Comparison of ENCODE assay signal across 8 cellular contexts in the genomic region with DNA sequence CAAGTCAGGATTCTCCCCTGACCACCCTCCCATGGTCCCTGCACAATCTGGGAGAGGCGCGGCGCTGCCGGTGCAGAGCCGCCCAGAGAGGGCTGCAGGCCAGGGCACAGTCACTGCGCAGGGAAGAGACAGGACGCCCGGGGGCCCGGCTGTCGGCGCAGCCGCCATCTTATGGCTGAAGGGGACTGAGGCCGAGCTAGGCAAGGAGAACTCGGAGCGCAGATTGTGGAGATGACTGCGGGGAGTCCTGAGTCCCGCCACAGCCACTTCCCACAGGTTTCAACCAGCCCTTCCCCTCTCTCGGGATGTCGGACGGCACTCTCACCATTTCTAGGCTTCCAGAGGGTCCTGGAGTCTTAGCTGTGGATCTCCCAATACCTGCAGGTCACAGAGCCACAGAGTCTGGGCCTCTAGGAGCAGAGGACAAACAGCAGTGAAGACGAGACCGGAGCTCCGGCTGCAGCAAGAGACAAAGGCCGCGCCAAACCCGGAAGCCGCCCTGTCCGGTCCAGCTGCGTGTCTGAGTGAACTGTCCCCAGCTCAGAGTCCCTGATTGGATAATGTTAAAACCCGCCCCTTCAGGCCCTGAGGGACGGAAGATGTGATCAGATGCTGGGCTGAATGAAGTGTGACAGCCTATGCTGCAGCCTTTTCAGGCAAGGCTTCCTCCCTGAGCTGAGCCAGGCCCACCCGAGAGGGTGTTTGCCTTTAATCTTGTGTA. TPM values are rescaled to one million over a fixed set of nuclear protein-coding genes. Genes with fewer than 3 reads are reported as not detected.
DNase-seq lines count a peak whose midpoint lies in the region; ATAC-seq and TF ChIP-seq lines count a peak whose summit lies in the region.

Gene ZNF708 (minus strand): TSS at position 526 of the 721 bp plus-strand sequence. CDS start 198 bp downstream, at position 328.

- no peaks in the 10 kb centered on the region for H3K27me3 ChIP-seq in DND-41 (ENCODE audit: insufficient read depth, low read length, poor library complexity)
- H3K27me3 ChIP-seq in GM23248 (replicated peaks; ENCODE audit: insufficient read depth) = no peaks in the 10 kb centered on the region
- H3K27me3 ChIP-seq in RWPE2 (ENCODE audit: insufficient read depth, poor library complexity, severe bottlenecking) = no peaks in the 10 kb centered on the region

- H3K9ac ChIP-seq in DND-41 (ENCODE audit: low read depth, low read length) (peak within 1 kb of the TSS; percentile 81), GM23248 (peak within 1 kb of the TSS; percentile 100)

- H3K4me3 ChIP-seq in DND-41 (ENCODE audit: low read depth in 1 of 2, low read length in 2 of 2) (peak within 1 kb of the TSS; percentile 50 to 68), GM23248 (peak within 1 kb of the TSS; percentile 96), RWPE2 (ENCODE audit: severe bottlenecking) (peak within 1 kb of the TSS; percentile 55), fibroblast of pulmonary artery (replicated peaks; ENCODE audit: low read depth, low read length) (peak within 1 kb of the TSS; percentile 79)

- H3K36me3 ChIP-seq in DND-41 (ENCODE audit: insufficient read depth, low read length) (peaks cover 23% of the 10 kb centered on the region), GM23248 (ENCODE audit: low read depth) (0 out of 2 replicates have a peak, but pooled peaks cover 4% of the 10 kb centered on the region), RWPE2 (ENCODE audit: low read depth) (peaks cover 9% of the 10 kb centered on the region)

- no peaks in the 10 kb centered on the region for H4K20me1 ChIP-seq in DND-41 (ENCODE audit: insufficient read depth, low read length)
- no peaks in the 10 kb centered on the region for H4K20me1 ChIP-seq in GM23248 (ENCODE audit: insufficient read depth)

- peaks cover 36% of the 10 kb centered on the region for H3K4me1 ChIP-seq in DND-41 (ENCODE audit: insufficient read depth, low read length)
- peaks cover 10% of the 10 kb centered on the region for H3K4me1 ChIP-seq in GM23248 (ENCODE audit: insufficient read depth)
- no peaks in the 10 kb centered on the region for H3K4me1 ChIP-seq in RWPE2 (ENCODE audit: insufficient read depth, poor library complexity, severe bottlenecking)

- H3F3A ChIP-seq in GM23248 (ENCODE audit: insufficient read depth) = 0 out of 2 replicates have a peak, but pooled peaks cover 10% of the 10 kb centered on the region

- H3K4me2 ChIP-seq in DND-41 (ENCODE audit: insufficient read depth, low read length) = peak within 1 kb of the TSS; percentile 71
- H3K4me2 ChIP-seq in GM23248 (ENCODE audit: unreplicated experiment) = peak within 1 kb of the TSS; percentile 98

- peaks cover 49% of the 10 kb centered on the region for H3K36me3 Mint-ChIP-seq in activated T-helper 2 cell treated with anti-CD3 and anti-CD28 coated beads, Interferon-gamma antibody, Interleukin-2, Interleukin-4, amounts not matched to agents 10 μg/mL and 5 μg/mL and 100 μg/mL, durations not matched to agents 14 hours and 24 hours and 36 hours (ENCODE audit: low read depth)
- H3K36me3 Mint-ChIP-seq in nephron (ENCODE audit: low read depth) = peaks cover 51% of the 10 kb centered on the region
- H3K36me3 Mint-ChIP-seq in stimulated activated naive CD8-positive, alpha-beta T cell treated with anti-CD3 and anti-CD28 coated beads, Interleukin-15, Interleukin-2, amounts not matched to agents 100 ng/mL and 50 ng/mL, for 24 hours (ENCODE audit: low read depth) = peaks cover 40% of the 10 kb centered on the region

- no peaks in the 10 kb centered on the region for H3K9me2 ChIP-seq in GM23248 (ENCODE audit: insufficient read depth)

- peak within 1 kb of the TSS; percentile 99 for H3K4me3 Mint-ChIP-seq in activated T-helper 2 cell treated with anti-CD3 and anti-CD28 coated beads, Interferon-gamma antibody, Interleukin-2, Interleukin-4, amounts not matched to agents 10 μg/mL and 5 μg/mL and 100 μg/mL, durations not matched to agents 14 hours and 24 hours and 36 hours (ENCODE audit: low read depth)
- peak within 1 kb of the TSS; percentile 98 to 100 (median 100) for H3K4me3 Mint-ChIP-seq in nephron
- H3K4me3 Mint-ChIP-seq in stimulated activated naive CD8-positive, alpha-beta T cell treated with anti-CD3 and anti-CD28 coated beads, Interleukin-15, Interleukin-2, amounts not matched to agents 100 ng/mL and 50 ng/mL, for 24 hours = peak within 1 kb of the TSS; percentile 96

- H3K27me3 Mint-ChIP-seq in activated T-helper 2 cell treated with anti-CD3 and anti-CD28 coated beads, Interferon-gamma antibody, Interleukin-2, Interleukin-4, amounts not matched to agents 10 μg/mL and 5 μg/mL and 100 μg/mL, durations not matched to agents 14 hours and 24 hours and 36 hours (ENCODE audit: low read depth) = no peaks in the 10 kb centered on the region
- H3K27me3 Mint-ChIP-seq in nephron (ENCODE audit: low read depth) = no peaks in the 10 kb centered on the region
- H3K27me3 Mint-ChIP-seq in stimulated activated naive CD8-positive, alpha-beta T cell treated with anti-CD3 and anti-CD28 coated beads, Interleukin-15, Interleukin-2, amounts not matched to agents 100 ng/mL and 50 ng/mL, for 24 hours = no peaks in the 10 kb centered on the region

- DNase-seq in DND-41 (peak; percentile 88), GM23248 (peak; percentile 95), LHCN-M2 (ENCODE audit: low read depth) (peak; percentile 94), RWPE2 (ENCODE audit: low spot score) (peak; percentile 65), fibroblast of pulmonary artery (ENCODE audit: low read depth) (peak; percentile 89)
- DNase-seq in activated T-helper 2 cell treated with anti-CD3 and anti-CD28 coated beads, Interferon-gamma antibody, Interleukin-2, Interleukin-4, amounts not matched to agents 10 μg/mL and 5 μg/mL and 100 μg/mL, durations not matched to agents 14 hours and 24 hours and 36 hours (ENCODE audit: low spot score) = peak; percentile 78

- WGBS in GM23248 (ENCODE audit: low coverage in 1 of 2, low lambda C conversion rate in 2 of 2, missing lambda C conversion rate in 2 of 2), 2 experiments = 0% methylated on average over 28 to 30 of the region's 32 CpGs

- H3K9me3 Mint-ChIP-seq in activated T-helper 2 cell treated with anti-CD3 and anti-CD28 coated beads, Interferon-gamma antibody, Interleukin-2, Interleukin-4, amounts not matched to agents 10 μg/mL and 5 μg/mL and 100 μg/mL, durations not matched to agents 14 hours and 24 hours and 36 hours = peaks cover 23% of the 10 kb centered on the region
- peaks cover 21% of the 10 kb centered on the region for H3K9me3 Mint-ChIP-seq in nephron
- H3K9me3 Mint-ChIP-seq in stimulated activated naive CD8-positive, alpha-beta T cell treated with anti-CD3 and anti-CD28 coated beads, Interleukin-15, Interleukin-2, amounts not matched to agents 100 ng/mL and 50 ng/mL, for 24 hours = peaks cover 16% of the 10 kb centered on the region

- H3K27ac ChIP-seq in DND-41 (ENCODE audit: low read length) = peak within 1 kb of the TSS; percentile 89
- peak within 1 kb of the TSS; percentile 99 for H3K27ac ChIP-seq in GM23248
- H3K27ac ChIP-seq in RWPE2 (ENCODE audit: poor library complexity, severe bottlenecking) = peak within 1 kb of the TSS; percentile 67

- H3K9me3 ChIP-seq in DND-41 (ENCODE audit: insufficient read depth, low read length, severe bottlenecking) (peaks cover 15% of the 10 kb centered on the region), GM23248 (ENCODE audit: low read depth) (peaks cover 2% of the 10 kb centered on the region), RWPE2 (ENCODE audit: severe bottlenecking) (no peaks in the 10 kb centered on the region)

- peak within 1 kb of the TSS; percentile 99 for H3K27ac Mint-ChIP-seq in activated T-helper 2 cell treated with anti-CD3 and anti-CD28 coated beads, Interferon-gamma antibody, Interleukin-2, Interleukin-4, amounts not matched to agents 10 μg/mL and 5 μg/mL and 100 μg/mL, durations not matched to agents 14 hours and 24 hours and 36 hours
- peak within 1 kb of the TSS; percentile 99 to 100 (median 99) for H3K27ac Mint-ChIP-seq in nephron
- H3K27ac Mint-ChIP-seq in stimulated activated naive CD8-positive, alpha-beta T cell treated with anti-CD3 and anti-CD28 coated beads, Interleukin-15, Interleukin-2, amounts not matched to agents 100 ng/mL and 50 ng/mL, for 24 hours = peak within 1 kb of the TSS; percentile 99

- H3K79me2 ChIP-seq in DND-41 (ENCODE audit: insufficient read depth, low read length) (peaks cover 60% of the 10 kb centered on the region), GM23248 (ENCODE audit: insufficient read depth) (peaks cover 48% of the 10 kb centered on the region)

- peak; percentile 98 for ATAC-seq in DND-41 (ENCODE audit: insufficient read depth, low read depth)
- peak; percentile 99 for ATAC-seq in RWPE2 (ENCODE audit: low read depth)

- H3K4me1 Mint-ChIP-seq in activated T-helper 2 cell treated with anti-CD3 and anti-CD28 coated beads, Interferon-gamma antibody, Interleukin-2, Interleukin-4, amounts not matched to agents 10 μg/mL and 5 μg/mL and 100 μg/mL, durations not matched to agents 14 hours and 24 hours and 36 hours (ENCODE audit: low read depth) = peaks cover 11% of the 10 kb centered on the region
- peaks cover 13% of the 10 kb centered on the region for H3K4me1 Mint-ChIP-seq in nephron
- peaks cover 39% of the 10 kb centered on the region for H3K4me1 Mint-ChIP-seq in stimulated activated naive CD8-positive, alpha-beta T cell treated with anti-CD3 and anti-CD28 coated beads, Interleukin-15, Interleukin-2, amounts not matched to agents 100 ng/mL and 50 ng/mL, for 24 hours (ENCODE audit: low read depth)

- in situ Hi-C loops in GM23248 (cut with MboI) = no loop called here

- no peak for TF ChIP-seq CTCF in DND-41 (IDR thresholded peaks at IDR 0.05; ENCODE audit: borderline replicate concordance, extremely low read depth, low read length, poor library complexity, severe bottlenecking)
- TF ChIP-seq CTCF in RWPE2 (IDR thresholded peaks at IDR 0.05; ENCODE audit: poor library complexity, severe bottlenecking) = no peak
- no peak for TF ChIP-seq CTCF in fibroblast of pulmonary artery (IDR thresholded peaks at IDR 0.05; ENCODE audit: low read length, missing control alignments)
- TF ChIP-seq CTCF in nephron (IDR thresholded peaks at IDR 0.05; ENCODE audit: unreplicated experiment in 3 of 3) = no peak

- H2AFZ ChIP-seq in DND-41 (ENCODE audit: low read depth, low read length) (peak within 1 kb of the TSS; percentile 82), GM23248 (peak within 1 kb of the TSS; percentile 92)

- intact Hi-C loops in activated T-helper 2 cell treated with anti-CD3 and anti-CD28 coated beads, Interferon-gamma antibody, Interleukin-2, Interleukin-4, amounts not matched to agents 10 μg/mL and 5 μg/mL and 100 μg/mL, durations not matched to agents 14 hours and 24 hours and 36 hours (cut with micrococcal nuclease) = loop anchor here (1.0 to 10.0 kb wide), 6 partner anchors 30 to 1462 kb away; partner anchors contain the start of genes ZNF429, ZNF43, ZNF430 and ZNF737

RNA-seq across cellular contexts. Expression of gene ZNF708, which starts in this region (rescaled TPM):
- 3.0 and 5.8 TPM in 2 replicates for total RNA-seq in GM23248 (2014; rRNA removed; shearing (Covaris generic))
- 2.1 and 2.3 TPM in 2 replicates for polyA plus RNA-seq in GM23248 (2016; fragmentation: Nextera tagmentation; extraction: Ambion mirVana)
- total RNA-seq in LHCN-M2 (2014; rRNA removed) = 4.9 and 7.0 TPM in 2 replicates
- 1.7 TPM for polyA plus RNA-seq in LHCN-M2 (2012)
- total RNA-seq in activated T-helper 2 cell treated with anti-CD3 and anti-CD28 coated beads, Interferon-gamma antibody, Interleukin-2, Interleukin-4, amounts not matched to agents 10 μg/mL and 5 μg/mL and 100 μg/mL, durations not matched to agents 14 hours and 24 hours and 36 hours = 11.0 and 12.1 TPM in 2 replicates

Comparison
In these comparisons a context has a peak if more than half of its experiments do, and no peak if none do; other contexts are left out.
1. Peak in every context shown above with its lines: DNase-seq, ATAC-seq, H3K4me3 ChIP-seq and H3K27ac ChIP-seq.